Comparison of ENCODE assay signal across 8 cellular contexts in genomic region chr11:65569973-65570918, GRCh38. TPM values are rescaled to one million over a fixed set of nuclear protein-coding genes. Genes with fewer than 3 reads are reported as not detected.
DNase-seq lines count a peak whose midpoint lies in the region; ATAC-seq and TF ChIP-seq lines count a peak whose summit lies in the region.

Gene ZNRD2, plus strand, starts transcription at chr11:65570477. Its CDS starts 15 bp downstream, at chr11:65570492.

- intact Hi-C loops in Calu3 (cut with micrococcal nuclease; ENCODE audit: unreplicated experiment): loop anchor here (2.0 kb wide), 1 partner anchor 29 kb away; no protein-coding TSS in a partner anchor

- peak; percentile 67 for TF ChIP-seq CTCF in Calu3 (IDR thresholded peaks at IDR 0.05; ENCODE audit: unreplicated experiment)

- peaks cover 72% of the 10 kb centered on the region for H3K36me3 Mint-ChIP-seq in Calu3 (ENCODE audit: insufficient read depth, unreplicated experiment)

- H3K27me3 ChIP-seq in endocrine pancreas (ENCODE audit: control insufficient read depth, insufficient read depth, low read length): no peaks in the 10 kb centered on the region

- H3K27ac Mint-ChIP-seq in Calu3 (ENCODE audit: unreplicated experiment): peak within 1 kb of the TSS; percentile 88

- H3K4me3 ChIP-seq in endocrine pancreas (ENCODE audit: control insufficient read depth, insufficient read depth, low read length) (peak within 1 kb of the TSS; percentile 82), mesodermal cell (ENCODE audit: extremely low read depth, insufficient read depth, low read length, poor library complexity, severe bottlenecking) (peak within 1 kb of the TSS; percentile 96)

- H3K27ac ChIP-seq in mesodermal cell (ENCODE audit: low read depth, low read length, severe bottlenecking): peak within 1 kb of the TSS; percentile 87

- WGBS in mesodermal cell (ENCODE audit: insufficient coverage in 2 of 2), 2 experiments: 0% methylated on average over 57 to 77 of the region's 89 CpGs

- H3K4me3 Mint-ChIP-seq in Calu3 (ENCODE audit: low read depth, unreplicated experiment): peak within 1 kb of the TSS; percentile 79

- H3K9me3 Mint-ChIP-seq in Calu3 (ENCODE audit: low read depth, unreplicated experiment): no peaks in the 10 kb centered on the region

- CTCF ChIA-PET in Calu3 (lab: Charles Lee): interaction anchor here (0.6 to 4.0 kb wide), 5 partner anchors 11 to 61 kb away, joined by 3 to 39 read pairs (median 5); partner anchors contain the start of genes LTBP3 and PCNX3

- peaks cover 13% of the 10 kb centered on the region for H3K4me1 ChIP-seq in endocrine pancreas (ENCODE audit: control insufficient read depth, insufficient read depth, low read length)
- peaks cover 35% of the 10 kb centered on the region for H3K4me1 ChIP-seq in mesodermal cell (ENCODE audit: control insufficient read depth, insufficient read depth, low read length, poor library complexity, severe bottlenecking)

- H3K27me3 Mint-ChIP-seq in Calu3 (ENCODE audit: unreplicated experiment): no peaks in the 10 kb centered on the region

- peak; percentile 56 for ATAC-seq in GM21381 (IDR thresholded peaks at IDR 0.05; ENCODE audit: unreplicated experiment)

- no TSS peak for BruUV-seq in Calu3 (replicated peaks; lab: Mats Ljungman, UMichigan)

- H3K4me1 Mint-ChIP-seq in Calu3 (ENCODE audit: low read depth, unreplicated experiment): peaks cover 46% of the 10 kb centered on the region

- H3K9ac ChIP-seq in endocrine pancreas (ENCODE audit: control insufficient read depth, insufficient read depth, low read length): peak within 1 kb of the TSS; percentile 86

- H3K36me3 ChIP-seq in endocrine pancreas (ENCODE audit: control insufficient read depth, insufficient read depth, low read length) (no peaks in the 10 kb centered on the region), mesodermal cell (ENCODE audit: control insufficient read depth, insufficient read depth, low read length) (peaks cover 12% of the 10 kb centered on the region)

- H3K9me3 ChIP-seq in endocrine pancreas (ENCODE audit: control insufficient read depth, low read length): no peaks in the 10 kb centered on the region
- H3K9me3 ChIP-seq in mesodermal cell (ENCODE audit: control insufficient read depth, low read length): no peaks in the 10 kb centered on the region

- DNase-seq in Calu3: peak; percentile 99
- DNase-seq in HUDEP-2 (lab: John Stamatoyannopoulos, UW; ENCODE audit: unreplicated experiment in 76 of 76): peak in 75 of 76 experiments; percentile 54 to 99 (median 95)
- DNase-seq in NOMO-1 treated with dmso at 0.1 percent for 144 hours (lab: John Stamatoyannopoulos, UW; ENCODE audit: unreplicated experiment): peak; percentile 98
- DNase-seq in activated CD8-positive, alpha-beta memory T cell treated with anti-CD3 and anti-CD28 coated beads for 48 hours (ENCODE audit: low read depth in 2 of 3, low spot score in 2 of 3): peak; percentile 86 to 98 (median 94)
- peak; percentile 98 for DNase-seq in stimulated activated CD8-positive, alpha-beta memory T cell treated with anti-CD3 and anti-CD28 coated beads, Interleukin-15, amount 100 ng/mL, for 4 hours (ENCODE audit: low read depth in 2 of 2)

RNA-seq across cellular contexts. Expression of gene ZNRD2, which starts in this region (rescaled TPM):
- total RNA-seq in Calu3 (2022): 40.7 and 45.3 TPM in 2 replicates
- polyA plus RNA-seq in mesodermal cell (2013, experiment 1 of 2): 59.5 TPM
- 49.2 TPM for polyA plus RNA-seq in mesodermal cell (2013, experiment 2 of 2)

Comparison
In these comparisons a context has a peak if more than half of its experiments do, and no peak if none do; other contexts are left out.
1. Peak in every context shown above with its lines: DNase-seq, ATAC-seq, H3K4me3 ChIP-seq and H3K27ac ChIP-seq.